Comparison of ENCODE assay signal across 9 cellular contexts in the genomic region with DNA sequence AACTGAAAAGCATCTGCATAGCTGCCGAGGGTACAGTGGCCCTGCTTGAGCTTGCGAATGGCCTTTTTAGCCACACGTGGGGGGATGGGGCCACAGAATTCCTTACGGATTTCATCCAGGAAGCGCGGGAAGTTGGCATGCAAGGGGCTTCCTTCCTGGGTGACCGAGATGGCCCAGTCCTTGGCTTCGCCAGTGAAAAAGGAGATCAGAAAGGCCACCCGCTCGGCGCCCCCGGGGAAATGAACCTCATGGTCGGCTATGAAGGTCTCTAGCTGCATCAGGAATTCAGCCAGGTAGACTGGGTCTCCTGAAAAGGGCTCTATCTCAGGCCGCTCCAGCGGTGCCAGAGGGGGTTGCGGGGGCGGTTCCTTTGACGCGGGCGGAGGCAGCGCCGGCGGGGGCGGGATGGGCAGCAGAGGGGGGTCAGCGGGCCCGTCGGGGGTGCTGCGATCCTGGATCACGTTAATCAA. TPM values are rescaled to one million over a fixed set of nuclear protein-coding genes. Genes with fewer than 3 reads are reported as not detected.
DNase-seq lines count a peak whose midpoint lies in the region; ATAC-seq and TF ChIP-seq lines count a peak whose summit lies in the region.
"Had no signal": no experiment of that assay in that cellular context is flagged by ENCODE, and none has a peak within 500 bp of the region (broad histone marks: within the 10 kb centered on the region; RNA-seq: fewer than 3 reads in every experiment).

No MANE protein-coding gene starts in this region.

- H3K4me1 ChIP-seq in mesenchymal stem cell (ENCODE audit: control insufficient read depth, insufficient read depth, low read depth, low read length) (peaks cover 16% of the 10 kb centered on the region), thoracic aorta (ENCODE audit: control insufficient read depth in 1 of 2, low read depth in 2 of 2) (peaks cover 6 to 12% of the 10 kb centered on the region in 2 donors)

- peak overlapping the region in 1 of 2 experiments; percentile 60 for H3K14ac ChIP-seq in mesenchymal stem cell (ENCODE audit: low read length in 2 of 2)

- H3K27me3 ChIP-seq in HL-60 (ENCODE audit: insufficient read depth, poor library complexity, severe bottlenecking) (peaks cover 7% of the 10 kb centered on the region), mesenchymal stem cell (ENCODE audit: control insufficient read depth in 1 of 2, insufficient read depth in 1 of 2, low read length in 2 of 2) (peaks cover 0 to 54% of the 10 kb centered on the region in 2 experiments), thoracic aorta (replicated peaks; ENCODE audit: insufficient read depth) (no peaks in the 10 kb centered on the region)

- no peak overlapping the region for H2BK12ac ChIP-seq in mesenchymal stem cell (ENCODE audit: low read length in 2 of 2)

- no peak for ATAC-seq in thoracic aorta (ENCODE audit: insufficient number of reproducible peaks, low FRiP score, low read depth)
- ATAC-seq in GM18502 (IDR thresholded peaks at IDR 0.05; ENCODE audit: poor library complexity, unreplicated experiment), result no peak

- no peak overlapping the region for H3K23ac ChIP-seq in mesenchymal stem cell (ENCODE audit: low read length in 2 of 2)

- H3K79me1 ChIP-seq in mesenchymal stem cell (replicated peaks; ENCODE audit: low read length, poor library complexity, severe bottlenecking), result peaks cover 13% of the 10 kb centered on the region

- H3K27ac ChIP-seq in HL-60 (replicated peaks) (no peak overlapping the region), coronary artery (peak overlapping the region; percentile 68 to 87), mesenchymal stem cell (ENCODE audit: low read length, poor library complexity, severe bottlenecking) (no peak overlapping the region), thoracic aorta (peak overlapping the region; percentile 50 to 65)

- no peak overlapping the region for H2BK5ac ChIP-seq in mesenchymal stem cell (ENCODE audit: low read depth, low read length, poor library complexity, severe bottlenecking)

- H2BK15ac ChIP-seq in mesenchymal stem cell (ENCODE audit: low read depth, poor library complexity, severe bottlenecking), result no peak overlapping the region

- H4K8ac ChIP-seq in mesenchymal stem cell (ENCODE audit: low read length), result no peak overlapping the region

- 0 out of 2 replicates have a peak overlapping the region, but pooled peaks have one; percentile 25 for H3K4me3 ChIP-seq in HL-60 (replicated peaks; ENCODE audit: insufficient read depth, low read length)
- H3K4me3 ChIP-seq in coronary artery, result peak overlapping the region; percentile 70
- peak overlapping the region; percentile 61 to 82 for H3K4me3 ChIP-seq in mesenchymal stem cell (ENCODE audit: insufficient read depth in 1 of 2, low read depth in 1 of 2, low read length in 2 of 2)
- peak overlapping the region; percentile 78 for H3K4me3 ChIP-seq in thoracic aorta

- peak overlapping the region; percentile 91 for H3K4me2 ChIP-seq in mesenchymal stem cell (ENCODE audit: low read length, poor library complexity, severe bottlenecking)

- DNase-seq in HL-60 (ENCODE audit: low read depth in 1 of 2, low spot score in 1 of 2) (no peak), coronary artery (ENCODE audit: low spot score) (no peak), mesenchymal stem cell (no peak), thoracic aorta (ENCODE audit: low spot score) (no peak), Ammon's horn (ENCODE audit: low spot score) (no peak), NCI-H2227 treated with DMSO at 0.1 percent for 48 hours (lab: John Stamatoyannopoulos, UW) (no peak)
- DNase-seq: NCI-H1694 treated with DMSO at 0.1 percent for 48 hours had no signal

- TF ChIP-seq CTCF in HL-60 (IDR thresholded peaks at IDR 0.05; ENCODE audit: insufficient read depth, low read length), result no peak
- no peak for TF ChIP-seq CTCF in coronary artery (IDR thresholded peaks at IDR 0.05)
- no peak for TF ChIP-seq CTCF in thoracic aorta (IDR thresholded peaks at IDR 0.05)

- H4K91ac ChIP-seq in mesenchymal stem cell (ENCODE audit: low read length), result no peak overlapping the region

- peak overlapping the region in 1 of 2 experiments; percentile 40 for H3K18ac ChIP-seq in mesenchymal stem cell (ENCODE audit: low read depth in 1 of 2, low read length in 2 of 2)

- H2AK5ac ChIP-seq in mesenchymal stem cell (ENCODE audit: low read length, severe bottlenecking), result no peak overlapping the region

- 4% methylated on average over 22 of the region's 29 CpGs for WGBS in mesenchymal stem cell

- no peak overlapping the region for H2BK120ac ChIP-seq in mesenchymal stem cell (ENCODE audit: low read depth, low read length)

- H3K9ac ChIP-seq in mesenchymal stem cell (ENCODE audit: low read length), result peak overlapping the region; percentile 87

- H3K36me3 ChIP-seq in mesenchymal stem cell (ENCODE audit: control insufficient read depth in 1 of 2, insufficient read depth in 2 of 2, low read depth in 1 of 2, low read length in 2 of 2) (peaks cover 0 to 13% of the 10 kb centered on the region in 2 experiments), thoracic aorta (no peaks in the 10 kb centered on the region)

- H3K4ac ChIP-seq in mesenchymal stem cell (ENCODE audit: low read depth in 1 of 2, low read length in 2 of 2), result peak overlapping the region in 1 of 2 experiments; percentile 61

- no peak overlapping the region for H2AFZ ChIP-seq in mesenchymal stem cell (ENCODE audit: low read depth, low read length)

- H3K9me3 ChIP-seq in mesenchymal stem cell (ENCODE audit: control insufficient read depth, low read length) (no peaks in the 10 kb centered on the region), thoracic aorta (no peaks in the 10 kb centered on the region)
- H3K9me3 ChIP-seq: neutrophil had no signal

RNA-seq across cellular contexts. Expression of a gene that starts 0.9 kb away (rescaled TPM):
- polyA plus RNA-seq in mesenchymal stem cell (2013, experiment 1 of 2), result 10.6 TPM
- polyA plus RNA-seq in mesenchymal stem cell (2013, experiment 2 of 2), result 9.8 TPM
- total RNA-seq in thoracic aorta, result 10 to 100 TPM in 1 of 2 donors, 1 to 10 TPM in 1; 7.6 to 11.6 TPM

RNA-seq across cellular contexts. Expression of a gene that starts 50.8 kb away (rescaled TPM):
- 26.3 TPM for polyA plus RNA-seq in mesenchymal stem cell (2013, experiment 1 of 2)
- 24.5 TPM for polyA plus RNA-seq in mesenchymal stem cell (2013, experiment 2 of 2)
- 1 to 10 TPM; 3.9 to 5.6 TPM for total RNA-seq in thoracic aorta

Comparison
In these comparisons a context has a peak if more than half of its experiments do, and no peak if none do; other contexts are left out.
1. H3K27ac ChIP-seq: peak in coronary artery (2 of 2) and thoracic aorta (2 of 2); none in HL-60 (single experiment) and mesenchymal stem cell (single experiment).
2. H3K4me3 ChIP-seq: peak in every context shown above with its lines; median percentile 78 in thoracic aorta; 72 in mesenchymal stem cell; 70 in coronary artery; 25 in HL-60.